Comparison of ENCODE assay signal across 15 cellular contexts in the genomic region with DNA sequence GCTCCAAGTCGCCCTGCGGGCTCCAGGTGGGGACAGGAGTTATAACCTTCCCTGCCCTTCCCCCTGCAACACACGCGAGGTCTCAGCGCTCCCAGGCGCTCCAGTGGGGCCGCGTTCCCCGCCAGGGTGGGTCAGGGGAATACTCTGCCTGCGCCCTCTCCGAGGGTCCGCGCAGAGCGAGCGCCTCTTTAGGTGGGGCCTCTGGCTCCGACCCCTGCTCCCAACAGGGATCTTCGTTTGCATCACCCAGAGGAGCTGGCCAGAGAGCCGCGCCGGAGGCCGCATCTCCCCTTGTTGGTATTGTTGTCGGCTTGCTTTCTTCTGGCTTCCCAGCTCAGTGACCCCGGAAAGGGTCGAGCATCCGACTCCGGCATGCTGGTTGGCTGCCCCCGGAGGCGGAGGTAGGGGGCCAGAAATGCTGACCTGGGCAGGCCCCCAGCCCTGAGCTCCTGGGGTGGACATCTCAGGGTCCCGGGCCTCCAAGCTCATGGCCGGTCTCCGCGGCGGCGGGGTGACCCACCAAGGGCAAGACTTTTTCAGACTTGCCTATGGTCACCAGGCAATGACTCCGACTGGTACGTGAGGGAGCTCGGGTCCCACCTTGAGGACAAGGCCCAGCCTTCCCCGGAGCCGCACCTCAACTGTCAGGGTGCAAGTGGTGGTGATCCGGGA. TPM values are rescaled to one million over a fixed set of nuclear protein-coding genes. Genes with fewer than 3 reads are reported as not detected.
DNase-seq lines count a peak whose midpoint lies in the region; ATAC-seq and TF ChIP-seq lines count a peak whose summit lies in the region.
"Had no signal": no experiment of that assay in that cellular context is flagged by ENCODE, and none has a peak within 500 bp of the region (broad histone marks: within the 10 kb centered on the region; RNA-seq: fewer than 3 reads in every experiment).

No MANE protein-coding gene starts in this region.

- peaks cover 9% of the 10 kb centered on the region for H3K9me3 Mint-ChIP-seq in glutamatergic neuron (ENCODE audit: unreplicated experiment)
- no peaks in the 10 kb centered on the region for H3K9me3 Mint-ChIP-seq in neural progenitor cell

- H3K4me2 ChIP-seq in neural progenitor cell, result peak overlapping the region; percentile 58
- H3K4me2 ChIP-seq: BLaER1 treated with 17β-estradiol and CSF1 and Interleukin-3, amounts not matched to agents 10 nM and 100 nM; PC-9 had no signal

- TF ChIP-seq CTCF in glutamatergic neuron (IDR thresholded peaks at IDR 0.05; ENCODE audit: partially characterized antibody, unreplicated experiment) (no peak), neural progenitor cell (IDR thresholded peaks at IDR 0.05) (no peak), upper lobe of right lung (IDR thresholded peaks at IDR 0.05) (no peak)

- intact Hi-C loops in cardiac septum (cut with DNase I) (loop anchor here (5.0 kb wide), 3 partner anchors 321 to 811 kb away; no protein-coding TSS in a partner anchor), left cardiac atrium (cut with DNase I) (loop anchor here (5.0 to 10.0 kb wide), 5 partner anchors 314 to 811 kb away; no protein-coding TSS in a partner anchor), upper lobe of right lung (cut with DNase I) (loop anchor here (10.0 kb wide), 1 partner anchor 634 kb away; no protein-coding TSS in a partner anchor)

- H3K9me3 ChIP-seq in neural progenitor cell (ENCODE audit: low read depth), result no peaks in the 10 kb centered on the region
- no peaks in the 10 kb centered on the region for H3K9me3 ChIP-seq in upper lobe of right lung
- H3K9me3 ChIP-seq in HAP-1, result no peaks in the 10 kb centered on the region

- peaks cover 72% of the 10 kb centered on the region for H4K20me1 ChIP-seq in neural progenitor cell (ENCODE audit: low read depth)

- peaks cover 8% of the 10 kb centered on the region for H3F3A ChIP-seq in neural progenitor cell (ENCODE audit: low read depth)

- no peak overlapping the region for H3K27ac ChIP-seq in neural progenitor cell
- no peak overlapping the region for H3K27ac ChIP-seq in upper lobe of right lung
- H3K27ac ChIP-seq: BLaER1 treated with 17β-estradiol and CSF1 and Interleukin-3, amounts not matched to agents 10 nM and 100 nM; PC-9 had no signal

- in situ Hi-C loops in HAP-1 (cut with MboI; ENCODE audit: low sequenced_read_pairs), result loop anchor here (25.0 kb wide), 1 partner anchor 821 kb away; no protein-coding TSS in a partner anchor

- ATAC-seq in left cardiac atrium (no peak), upper lobe of right lung (no peak), GM18909 (IDR thresholded peaks at IDR 0.05; ENCODE audit: poor library complexity, unreplicated experiment) (no peak)

- H3K79me2 ChIP-seq in neural progenitor cell (ENCODE audit: low read depth), result no peaks in the 10 kb centered on the region

- H3K36me3 ChIP-seq in neural progenitor cell (no peaks in the 10 kb centered on the region), upper lobe of right lung (no peaks in the 10 kb centered on the region), HAP-1 (replicated peaks) (no peaks in the 10 kb centered on the region)
- H3K36me3 ChIP-seq: BLaER1 treated with 17β-estradiol and CSF1 and Interleukin-3, amounts not matched to agents 10 nM and 100 nM had no signal

- H3K4me3 Mint-ChIP-seq in glutamatergic neuron (ENCODE audit: unreplicated experiment) (no peak overlapping the region), neural progenitor cell (no peak overlapping the region)

- H3K36me3 Mint-ChIP-seq in glutamatergic neuron (ENCODE audit: unreplicated experiment), result no peaks in the 10 kb centered on the region
- peaks cover 2% of the 10 kb centered on the region for H3K36me3 Mint-ChIP-seq in neural progenitor cell

- no peak overlapping the region for H2AFZ ChIP-seq in neural progenitor cell (replicated peaks)
- H2AFZ ChIP-seq: PC-9 had no signal

- H3K27me3 Mint-ChIP-seq in glutamatergic neuron (ENCODE audit: unreplicated experiment) (peaks cover 28% of the 10 kb centered on the region), neural progenitor cell (ENCODE audit: insufficient read depth, low read depth) (peaks cover 82% of the 10 kb centered on the region)

- peaks cover 7% of the 10 kb centered on the region for H3K4me1 ChIP-seq in neural progenitor cell
- H3K4me1 ChIP-seq in upper lobe of right lung, result peaks cover 20% of the 10 kb centered on the region
- H3K4me1 ChIP-seq in HAP-1, result no peaks in the 10 kb centered on the region

- H3K27me3 ChIP-seq in neural progenitor cell (peaks cover 100% of the 10 kb centered on the region), upper lobe of right lung (peaks cover 89% of the 10 kb centered on the region), HAP-1 (ENCODE audit: low read depth) (peaks cover 25% of the 10 kb centered on the region)

- peaks cover 14% of the 10 kb centered on the region for H3K4me1 Mint-ChIP-seq in glutamatergic neuron (ENCODE audit: low read depth, unreplicated experiment)
- H3K4me1 Mint-ChIP-seq in neural progenitor cell, result peaks cover 30% of the 10 kb centered on the region

- DNase-seq in cardiac septum (ENCODE audit: low spot score), result peak; percentile 20
- DNase-seq in left cardiac atrium, result no peak
- peak; percentile 34 for DNase-seq in glutamatergic neuron
- DNase-seq in neural progenitor cell (ENCODE audit: low spot score), result peak; percentile 71
- peak; percentile 60 for DNase-seq in upper lobe of right lung
- DNase-seq in stimulated activated CD4-positive, alpha-beta T cell treated with anti-CD3 and anti-CD28 coated beads, Interleukin-15, amount 100 ng/mL, for 24 hours, result no peak
- DNase-seq in HAP-1 (ENCODE audit: low spot score in 2 of 2), result no peak
- DNase-seq: 8988T, KG1, NCI-H1092, NCI-H2107, NCI-H345, PC-9 had no signal

- H3K9ac ChIP-seq in neural progenitor cell, result no peak overlapping the region
- H3K9ac ChIP-seq: BLaER1 treated with 17β-estradiol and CSF1 and Interleukin-3, amounts not matched to agents 10 nM and 100 nM had no signal

- H3K4me3 ChIP-seq in neural progenitor cell (peak overlapping the region; percentile 20), upper lobe of right lung (no peak overlapping the region), HAP-1 (no peak overlapping the region)
- H3K4me3 ChIP-seq: BLaER1 treated with 17β-estradiol and CSF1 and Interleukin-3, amounts not matched to agents 10 nM and 100 nM; PC-9 had no signal

- no peak overlapping the region for H3K27ac Mint-ChIP-seq in glutamatergic neuron (ENCODE audit: unreplicated experiment)
- no peak overlapping the region for H3K27ac Mint-ChIP-seq in neural progenitor cell

RNA-seq across cellular contexts. Expression of gene EN1, which starts 11.2 kb away (rescaled TPM):
- 0.13 TPM for total RNA-seq in cardiac septum
- not detected for total RNA-seq in left cardiac atrium
- 0.39 TPM for total RNA-seq in glutamatergic neuron (ENCODE audit: unreplicated experiment)
- total RNA-seq in neural progenitor cell (ENCODE audit: low replicate concordance), result not detected in 2 replicates
- not detected for total RNA-seq in upper lobe of right lung
- total RNA-seq: PC-9 had no signal

Comparison
In these comparisons a context has a peak if more than half of its experiments do, and no peak if none do; other contexts are left out.
1. DNase-seq: peak in cardiac septum (single experiment), glutamatergic neuron (single experiment), neural progenitor cell (single experiment) and upper lobe of right lung (single experiment); none in left cardiac atrium (single experiment), stimulated activated CD4-positive, alpha-beta T cell treated with anti-CD3 and anti-CD28 coated beads, Interleukin-15, amount 100 ng/mL, for 24 hours (single experiment) and HAP-1 (0 of 2).